ENCODE assay signal across 1 cellular context in genomic region chr20:53574259-53574789, GRCh38.
TF ChIP-seq lines count a peak whose summit lies in the region.

No MANE protein-coding gene starts in this region.

TF ChIP-seq in GM23338, 12 proteins besides CTCF, POLR2A, EP300 and RAD21 (continued from another document):
- TF ChIP-seq ZNF462 (CRISPR knock-in tag; IDR thresholded peaks at IDR 0.05), result no peak
- TF ChIP-seq CREB1 (CRISPR knock-in tag; IDR thresholded peaks at IDR 0.05; ENCODE audit: low read depth), result no peak
